Comparison of ENCODE assay signal across 9 cellular contexts in the genomic region with DNA sequence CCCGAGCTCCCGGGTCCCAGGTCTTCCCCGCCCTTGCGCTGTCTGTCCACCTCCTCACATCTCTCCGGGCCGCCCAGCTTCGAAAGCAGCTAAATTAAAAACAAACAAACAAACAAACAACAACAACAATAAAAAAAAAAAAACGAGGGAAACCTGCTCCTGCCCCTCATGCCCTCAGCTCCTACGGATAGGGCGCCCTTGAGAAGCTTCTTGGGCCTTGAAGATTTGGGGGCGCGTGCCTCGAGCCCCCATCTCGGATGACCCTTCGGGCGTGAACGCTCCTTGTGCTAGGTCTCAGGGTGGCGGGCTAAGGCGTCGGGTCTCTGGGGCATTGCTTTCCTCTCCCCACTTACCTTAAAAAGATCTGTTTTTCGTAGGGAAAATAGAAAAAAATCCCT. TPM values are rescaled to one million over a fixed set of nuclear protein-coding genes. Genes with fewer than 3 reads are reported as not detected.
DNase-seq lines count a peak whose midpoint lies in the region; ATAC-seq, FAIRE-seq and TF ChIP-seq lines count a peak whose summit lies in the region.
"Had no signal": no experiment of that assay in that cellular context is flagged by ENCODE, and none has a peak within 500 bp of the region (broad histone marks: within the 10 kb centered on the region; RNA-seq: fewer than 3 reads in every experiment).

No MANE protein-coding gene starts in this region.

- H3K4me1 ChIP-seq in H9 (ENCODE audit: insufficient read depth, low read length) (peaks cover 7% of the 10 kb centered on the region), small intestine (ENCODE audit: control insufficient read depth in 2 of 2, insufficient read depth in 1 of 2, low read depth in 1 of 2, low read length in 1 of 2) (peaks cover 0 to 2% of the 10 kb centered on the region in 2 donors)

- H3K36me3 Mint-ChIP-seq in H9 (ENCODE audit: insufficient read depth in 1 of 3, low read depth in 3 of 3), result no peaks in the 10 kb centered on the region; a peak in 1 of 7 replicates
- H3K36me3 Mint-ChIP-seq in activated T-helper 1 cell treated with anti-CD3 and anti-CD28 coated beads, Interleukin-12 subunit alpha, Interleukin-12 subunit beta, Interleukin-2, Interleukin-4 antibody, amounts not matched to agents 30 ng/mL and 10 ng/mL and 1 ng/mL, durations not matched to agents 14 hours and 24 hours and 36 hours (ENCODE audit: low read depth), result no peaks in the 10 kb centered on the region

- H3K4ac ChIP-seq in H9 (ENCODE audit: low read depth, low read length), result no peak overlapping the region

- H3K27ac ChIP-seq in H9 (ENCODE audit: insufficient read length, low read depth, low read length) (no peak overlapping the region), small intestine (ENCODE audit: low read depth in 1 of 2, low read length in 1 of 2) (no peak overlapping the region)

- H3K23me2 ChIP-seq in H9 (ENCODE audit: insufficient read length, low read depth, low read length, poor library complexity, severe bottlenecking), result peaks cover 12% of the 10 kb centered on the region

- peaks cover 4% of the 10 kb centered on the region; the same call in 1 of the 2 replicates for H3K27me3 ChIP-seq in H9 (ENCODE audit: insufficient read depth, low read length)
- peaks cover 0 to 15% of the 10 kb centered on the region in 2 donors for H3K27me3 ChIP-seq in small intestine (ENCODE audit: control insufficient read depth in 2 of 2, insufficient read depth in 2 of 2, low read length in 2 of 2)

- H3K79me1 ChIP-seq in H9 (ENCODE audit: insufficient read depth, low read depth, low read length, poor library complexity, severe bottlenecking), result no peaks in the 10 kb centered on the region

- no peak for ATAC-seq in HG02938 (IDR thresholded peaks at IDR 0.05; ENCODE audit: unreplicated experiment)

- TF ChIP-seq CTCF in H9 (conservative IDR thresholded peaks at IDR 0.05), result no peak

- peaks cover 73% of the 10 kb centered on the region for H3K27me3 Mint-ChIP-seq in H9 (ENCODE audit: low read depth)
- H3K27me3 Mint-ChIP-seq in activated T-helper 1 cell treated with anti-CD3 and anti-CD28 coated beads, Interleukin-12 subunit alpha, Interleukin-12 subunit beta, Interleukin-2, Interleukin-4 antibody, amounts not matched to agents 30 ng/mL and 10 ng/mL and 1 ng/mL, durations not matched to agents 14 hours and 24 hours and 36 hours (ENCODE audit: insufficient read depth), result peaks cover 82% of the 10 kb centered on the region

- no peak overlapping the region for H3T11ph ChIP-seq in H9 (ENCODE audit: low read length)

- no peak overlapping the region for H4K8ac ChIP-seq in H9 (replicated peaks; ENCODE audit: insufficient read length, low read depth, low read length)

- intact Hi-C loops in activated T-helper 1 cell treated with anti-CD3 and anti-CD28 coated beads, Interleukin-12 subunit alpha, Interleukin-12 subunit beta, Interleukin-2, Interleukin-4 antibody, amounts not matched to agents 30 ng/mL and 10 ng/mL and 1 ng/mL, durations not matched to agents 14 hours and 24 hours and 36 hours (cut with micrococcal nuclease), result loop anchor here (2.0 kb wide), 3 partner anchors 31 to 149 kb away; partner anchors contain the start of gene PRDM5

- H3K4me3 Mint-ChIP-seq in H9, result peak overlapping the region; percentile 78 to 86
- H3K4me3 Mint-ChIP-seq in activated T-helper 1 cell treated with anti-CD3 and anti-CD28 coated beads, Interleukin-12 subunit alpha, Interleukin-12 subunit beta, Interleukin-2, Interleukin-4 antibody, amounts not matched to agents 30 ng/mL and 10 ng/mL and 1 ng/mL, durations not matched to agents 14 hours and 24 hours and 36 hours, result peak overlapping the region; percentile 82

- H3K27ac Mint-ChIP-seq in H9, result no peak overlapping the region
- no peak overlapping the region for H3K27ac Mint-ChIP-seq in activated T-helper 1 cell treated with anti-CD3 and anti-CD28 coated beads, Interleukin-12 subunit alpha, Interleukin-12 subunit beta, Interleukin-2, Interleukin-4 antibody, amounts not matched to agents 30 ng/mL and 10 ng/mL and 1 ng/mL, durations not matched to agents 14 hours and 24 hours and 36 hours

- H2BK120ac ChIP-seq in H9 (ENCODE audit: low read depth, low read length, poor library complexity, severe bottlenecking), result no peak overlapping the region

- FAIRE-seq in small intestine (lab: Jason Lieb, UNC), result no peak

- no peaks in the 10 kb centered on the region; a peak in 1 of 5 replicates for H3K9me3 Mint-ChIP-seq in H9
- H3K9me3 Mint-ChIP-seq in activated T-helper 1 cell treated with anti-CD3 and anti-CD28 coated beads, Interleukin-12 subunit alpha, Interleukin-12 subunit beta, Interleukin-2, Interleukin-4 antibody, amounts not matched to agents 30 ng/mL and 10 ng/mL and 1 ng/mL, durations not matched to agents 14 hours and 24 hours and 36 hours, result no peaks in the 10 kb centered on the region

- H2BK15ac ChIP-seq in H9 (ENCODE audit: low read depth, low read length), result no peak overlapping the region

- H2BK20ac ChIP-seq in H9 (ENCODE audit: low read depth, low read length, poor library complexity, severe bottlenecking), result no peak overlapping the region

- H3K9ac ChIP-seq in H9 (ENCODE audit: extremely low read depth, insufficient read length, low read length), result no peak overlapping the region

- H4K91ac ChIP-seq in H9 (ENCODE audit: insufficient read length, low read depth, low read length), result no peak overlapping the region

- H2BK5ac ChIP-seq in H9 (ENCODE audit: insufficient read length, low read length), result no peak overlapping the region

- H3K14ac ChIP-seq in H9 (ENCODE audit: insufficient read depth, low read length), result no peak overlapping the region

- no peaks in the 10 kb centered on the region for H4K20me1 ChIP-seq in H9 (ENCODE audit: control insufficient read depth, insufficient read depth, insufficient read length)

- no peak overlapping the region for H2AFZ ChIP-seq in H9 (ENCODE audit: low read length)

- no peak overlapping the region for H3K23ac ChIP-seq in H9 (ENCODE audit: insufficient read length, low read depth, low read length)

- H2AK5ac ChIP-seq in H9 (ENCODE audit: insufficient read length, low read length), result no peak overlapping the region

- H3K4me1 Mint-ChIP-seq in H9, result peaks cover 28% of the 10 kb centered on the region in 2 experiments
- peaks cover 20% of the 10 kb centered on the region for H3K4me1 Mint-ChIP-seq in activated T-helper 1 cell treated with anti-CD3 and anti-CD28 coated beads, Interleukin-12 subunit alpha, Interleukin-12 subunit beta, Interleukin-2, Interleukin-4 antibody, amounts not matched to agents 30 ng/mL and 10 ng/mL and 1 ng/mL, durations not matched to agents 14 hours and 24 hours and 36 hours (ENCODE audit: low read depth)

- H3K18ac ChIP-seq in H9 (ENCODE audit: insufficient read length, low read depth, low read length), result no peak overlapping the region

- H3K4me3 ChIP-seq in iPS-18c (ENCODE audit: insufficient read depth, low read depth, low read length) (peak overlapping the region; percentile 75), small intestine (ENCODE audit: low read depth in 1 of 2, low read length in 2 of 2) (peak overlapping the region; percentile 24 to 59)

- H4K5ac ChIP-seq in H9 (ENCODE audit: insufficient read length, low read depth, low read length), result no peak overlapping the region

- H3K36me3 ChIP-seq in small intestine (ENCODE audit: control insufficient read depth in 2 of 2, insufficient read depth in 2 of 2, low read length in 2 of 2), result no peaks in the 10 kb centered on the region

- DNase-seq in H9, result no peak
- no peak for DNase-seq in activated T-helper 1 cell treated with anti-CD3 and anti-CD28 coated beads, Interleukin-12 subunit alpha, Interleukin-12 subunit beta, Interleukin-2, Interleukin-4 antibody, amounts not matched to agents 30 ng/mL and 10 ng/mL and 1 ng/mL, durations not matched to agents 14 hours and 24 hours and 36 hours (ENCODE audit: low spot score)
- no peak for DNase-seq in small intestine
- DNase-seq in stimulated activated naive CD4-positive, alpha-beta T cell (lab: John Stamatoyannopoulos, UW), result no peak
- DNase-seq in COLO668 (lab: John Stamatoyannopoulos, UW; ENCODE audit: unreplicated experiment), result no peak
- no peak for DNase-seq in effector CD8-positive, alpha-beta T cell (lab: John Stamatoyannopoulos, UW)

- no CpG with 5 or more reads among the region's 21 CpGs for WGBS in H9 (ENCODE audit: extremely low coverage, insufficient read length, low lambda C conversion rate)
- 1 to 6% (median 4%) methylated on average over 21 of the region's 21 CpGs for WGBS in small intestine, 3 donors

- no peak overlapping the region for H2BK12ac ChIP-seq in H9 (ENCODE audit: insufficient read length, low read depth, low read length)

- peak overlapping the region; percentile 83 for H3K4me2 ChIP-seq in H9 (ENCODE audit: insufficient read depth, insufficient read length, low read length)

- H3K9me3 ChIP-seq in H9 (ENCODE audit: control insufficient read depth, low read depth, low read length), result no peaks in the 10 kb centered on the region
- H3K9me3 ChIP-seq in iPS-18c (ENCODE audit: control insufficient read depth, insufficient read depth, low read length), result no peaks in the 10 kb centered on the region
- no peaks in the 10 kb centered on the region for H3K9me3 ChIP-seq in small intestine (ENCODE audit: control insufficient read depth, low read depth)

- no peak overlapping the region for H3K56ac ChIP-seq in H9 (ENCODE audit: insufficient read length, low read depth, low read length)

- H3K79me2 ChIP-seq in H9 (ENCODE audit: insufficient read depth, low read length), result no peaks in the 10 kb centered on the region

RNA-seq across cellular contexts. Expression of gene NDNF, which starts 0.7 kb away (rescaled TPM):
- total RNA-seq in H9 (2021), result 0.15 and 0.17 TPM in 2 replicates
- 0.39 TPM in 1 of 2 replicates, not detected in the other for total RNA-seq in activated T-helper 1 cell treated with anti-CD3 and anti-CD28 coated beads, Interleukin-12 subunit alpha, Interleukin-12 subunit beta, Interleukin-2, Interleukin-4 antibody, amounts not matched to agents 30 ng/mL and 10 ng/mL and 1 ng/mL, durations not matched to agents 14 hours and 24 hours and 36 hours
- 1 to 10 TPM in 1 of 3 donors, under 1 TPM in 1, not detected in 1; 0.54 to 2.0 TPM for polyA plus RNA-seq in small intestine
- total RNA-seq: renal cortical epithelial cell had no signal
